Comparison of ENCODE assay signal across 9 cellular contexts in genomic region chr11:34650528-34650927, GRCh38. TPM values are rescaled to one million over a fixed set of nuclear protein-coding genes. Genes with fewer than 3 reads are reported as not detected.
DNase-seq lines count a peak whose midpoint lies in the region; ATAC-seq, FAIRE-seq and TF ChIP-seq lines count a peak whose summit lies in the region.
"Had no signal": no experiment of that assay in that cellular context is flagged by ENCODE, and none has a peak within 500 bp of the region (broad histone marks: within the 10 kb centered on the region; RNA-seq: fewer than 3 reads in every experiment).

No MANE protein-coding gene starts in this region.

- TF ChIP-seq CTCF in stomach (IDR thresholded peaks at IDR 0.05), result no peak

- 27 to 48% (median 37%) methylated on average over 6 of the region's 6 CpGs for WGBS in stomach, 5 donors

- peak; percentile 48 for DNase-seq in GM19239 (ENCODE audit: insufficient read length, low spot score)
- peak; percentile 95 for DNase-seq in activated CD4-positive, alpha-beta memory T cell treated with anti-CD3 and anti-CD28 coated beads for 36 hours
- peak; percentile 19 for DNase-seq in germinal center (ENCODE audit: low spot score)
- DNase-seq in stomach, result no peak
- no peak for DNase-seq in middle frontal gyrus (ENCODE audit: extremely low spot score, low spot score)
- DNase-seq in UCSD-AML1 (lab: John Stamatoyannopoulos, UW; ENCODE audit: unreplicated experiment), result no peak
- DNase-seq in DMS79 (lab: John Stamatoyannopoulos, UW), result no peak

- POLR2A ChIA-PET in activated CD4-positive, alpha-beta memory T cell treated with anti-CD3 and anti-CD28 coated beads for 36 hours (lab: Charles Lee), result interaction anchor here (0.7 to 1.0 kb wide), 3 partner anchors 37 to 415 kb away, joined by 3 to 6 read pairs (median 4); no protein-coding TSS in a partner anchor

- no peaks in the 10 kb centered on the region for H3K36me3 Mint-ChIP-seq in activated CD4-positive, alpha-beta memory T cell treated with anti-CD3 and anti-CD28 coated beads for 36 hours

- H3K36me3 ChIP-seq in stomach, result peaks cover 0 to 61% (median 30%) of the 10 kb centered on the region in 4 donors

- peaks cover 39 to 74% (median 64%) of the 10 kb centered on the region in 4 donors for H3K4me1 ChIP-seq in stomach

- H3K4me1 Mint-ChIP-seq in activated CD4-positive, alpha-beta memory T cell treated with anti-CD3 and anti-CD28 coated beads for 36 hours (ENCODE audit: low read depth), result peaks cover 48% of the 10 kb centered on the region

- no peak overlapping the region for H3K4me3 ChIP-seq in stomach

- no peak for TF ChIP-seq POLR2A in stomach (IDR thresholded peaks at IDR 0.05)

- H3K9me3 Mint-ChIP-seq in activated CD4-positive, alpha-beta memory T cell treated with anti-CD3 and anti-CD28 coated beads for 36 hours, result no peaks in the 10 kb centered on the region

- no peaks in the 10 kb centered on the region for H3K27me3 ChIP-seq in stomach

- H3K9me3 ChIP-seq in stomach, result no peaks in the 10 kb centered on the region

- peak; percentile 90 for ATAC-seq in HG03280 (IDR thresholded peaks at IDR 0.05; ENCODE audit: unreplicated experiment)

- peak overlapping the region; percentile 31 to 87 (median 37) for H3K27ac ChIP-seq in stomach

- H3K27ac Mint-ChIP-seq in activated CD4-positive, alpha-beta memory T cell treated with anti-CD3 and anti-CD28 coated beads for 36 hours, result peak overlapping the region; percentile 70

- CTCF ChIA-PET in activated CD4-positive, alpha-beta memory T cell treated with anti-CD3 and anti-CD28 coated beads for 36 hours (lab: Charles Lee), result interaction anchor here (1.0 to 1.6 kb wide), 7 partner anchors 10 to 742 kb away, joined by 3 to 5 read pairs (median 4); no protein-coding TSS in a partner anchor

- intact Hi-C loops in activated CD4-positive, alpha-beta memory T cell treated with anti-CD3 and anti-CD28 coated beads for 36 hours (cut with micrococcal nuclease), result loop anchor here (1.0 to 10.0 kb wide), 14 partner anchors 16 to 756 kb away; partner anchors contain the start of genes APIP and PDHX
- intact Hi-C loops in stomach (cut with DNase I; ENCODE audit: low total_unique reads), result no loop called here

- H3K27me3 Mint-ChIP-seq in activated CD4-positive, alpha-beta memory T cell treated with anti-CD3 and anti-CD28 coated beads for 36 hours, result peaks cover 42% of the 10 kb centered on the region

- peak overlapping the region; percentile 55 for H3K4me3 Mint-ChIP-seq in activated CD4-positive, alpha-beta memory T cell treated with anti-CD3 and anti-CD28 coated beads for 36 hours

- peak; percentile 91 for FAIRE-seq in GM19239 (lab: Jason Lieb, UNC)

- no peak for TF ChIP-seq EP300 in stomach (IDR thresholded peaks at IDR 0.05)

RNA-seq across cellular contexts. Expression of gene EHF, which starts 29.6 kb away (rescaled TPM):
- total RNA-seq in activated CD4-positive, alpha-beta memory T cell treated with anti-CD3 and anti-CD28 coated beads for 36 hours, result not detected
- total RNA-seq in stomach, result 100 to 1,000 TPM in 3 of 5 donors, 10 to 100 TPM in 2; 36.2 to 142 (median 113) TPM
- 10 to 100 TPM; 15.5 to 22.8 (median 19.4) TPM for polyA plus RNA-seq in stomach
- total RNA-seq: myocyte had no signal

Comparison
In these comparisons a context has a peak if more than half of its experiments do, and no peak if none do; other contexts are left out.
1. DNase-seq: peak in GM19239 (single experiment), activated CD4-positive, alpha-beta memory T cell treated with anti-CD3 and anti-CD28 coated beads for 36 hours (single experiment) and germinal center (single experiment); none in stomach (single experiment), middle frontal gyrus (single experiment), UCSD-AML1 (single experiment) and DMS79 (single experiment).
2. RNA of gene EHF, which starts 29.6 kb away (total RNA-seq): 36.2 to 142 TPM in stomach; not detected in activated CD4-positive, alpha-beta memory T cell treated with anti-CD3 and anti-CD28 coated beads for 36 hours; every median in the first group is over 10 times any median in the second.